ENCODE assay signal across 24 cellular contexts in genomic region chr1:47340227-47340626, GRCh38. TPM values are rescaled to one million over a fixed set of nuclear protein-coding genes. Genes with fewer than 3 reads are reported as not detected.
A peak's percentile ranks its signal among the peaks of the same experiment; 100 is the strongest.
DNase-seq lines count a peak whose midpoint lies in the region; ATAC-seq and TF ChIP-seq lines count a peak whose summit lies in the region.
"Had no signal": no experiment of that assay in that cellular context is flagged by ENCODE, and none has a peak within 500 bp of the region (broad histone marks: within the 10 kb centered on the region; RNA-seq: fewer than 3 reads in every experiment).

No MANE protein-coding gene starts in this region.

- no peaks in the 10 kb centered on the region for H3K27me3 ChIP-seq in IMR-90 (ENCODE audit: control insufficient read depth, insufficient read depth, low read length)
- H3K27me3 ChIP-seq in fibroblast of lung (ENCODE audit: control insufficient read depth, insufficient read depth, low read length) = no peaks in the 10 kb centered on the region
- H3K27me3 ChIP-seq in neuronal stem cell (ENCODE audit: control insufficient read depth in 3 of 3, insufficient read depth in 3 of 3, low read depth in 1 of 3, low read length in 3 of 3) = no peaks in the 10 kb centered on the region
- H3K27me3 ChIP-seq: SJCRH30, suprapubic skin, upper lobe of right lung had no signal

- H3K23ac ChIP-seq in IMR-90 (ENCODE audit: low read depth, low read length) = no peak overlapping the region
- H3K23ac ChIP-seq in neuronal stem cell (ENCODE audit: low read depth, low read length, poor library complexity) = no peak overlapping the region

- H2BK120ac ChIP-seq in IMR-90 (ENCODE audit: low read depth, low read length) = no peak overlapping the region
- no peak overlapping the region for H2BK120ac ChIP-seq in neuronal stem cell (ENCODE audit: low read depth, low read length)

- H2BK20ac ChIP-seq in IMR-90 (ENCODE audit: low read depth, low read length) = no peak overlapping the region

- DNase-seq in AG08396 (ENCODE audit: low spot score) = peak; percentile 15
- peak; percentile 80 for DNase-seq in IMR-90
- peak; percentile 6 to 75 for DNase-seq in fibroblast of lung (ENCODE audit: low read depth in 2 of 2)
- DNase-seq in neural crest cell (ENCODE audit: low read depth, low spot score) = no peak
- no peak for DNase-seq in neuronal stem cell (ENCODE audit: low spot score)
- DNase-seq in cerebellar cortex (ENCODE audit: low spot score) = no peak
- DNase-seq in natural killer cell = no peak
- DNase-seq: activated CD4-positive, alpha-beta T cell treated with anti-CD3 and anti-CD28 coated beads, Interleukin-2, amount 10 ng/mL, durations not matched to agents 7 days and 5 days; activated effector memory CD4-positive, alpha-beta T cell treated with Interleukin-2 at 50 U/mL for 16 hours; CD8-positive, alpha-beta T cell; islet precursor cell; Karpas-422; left ventricle myocardium inferior; NCI-H1436 treated with DMSO at 0.1 percent for 48 hours; NCI-H510A; nucleus accumbens; SJCRH30; stimulated activated CD4-positive, alpha-beta T cell treated with anti-CD3 and anti-CD28 coated beads, Interleukin-15, amount 100 ng/mL, for 24 hours; stimulated activated CD4-positive, alpha-beta T cell treated with anti-CD3 and anti-CD28 coated beads, Interleukin-4, amount 100 ng/mL, for 4 hours had no signal

- dilution Hi-C loops in IMR-90 (cut with HindIII; ENCODE audit: low sequenced_read_pairs, unreplicated experiment) = no loop called here

- H3K9me1 ChIP-seq in IMR-90 (ENCODE audit: insufficient read depth, low read length) = peaks cover 6% of the 10 kb centered on the region; the same call in 1 of the 2 replicates

- no peak for TF ChIP-seq RAD21 in IMR-90 (IDR thresholded peaks at IDR 0.05; ENCODE audit: low read length)

- H3K9me3 Mint-ChIP-seq in neural crest cell = no peaks in the 10 kb centered on the region
- no peaks in the 10 kb centered on the region for H3K9me3 Mint-ChIP-seq in natural killer cell
- H3K9me3 Mint-ChIP-seq: activated CD4-positive, alpha-beta T cell treated with anti-CD3 and anti-CD28 coated beads, Interleukin-2, amount 10 ng/mL, durations not matched to agents 7 days and 5 days; activated naive CD4-positive, alpha-beta T cell treated with anti-CD3 and anti-CD28 coated beads, Interleukin-2, amount 50 U/mL, for 72 hours; CD8-positive, alpha-beta T cell had no signal

- H2BK5ac ChIP-seq in IMR-90 (ENCODE audit: low read depth, low read length, poor library complexity, severe bottlenecking) = no peak overlapping the region
- H2BK5ac ChIP-seq in neuronal stem cell (ENCODE audit: low read length) = no peak overlapping the region

- no peak for TF ChIP-seq CTCF in IMR-90 (conservative IDR thresholded peaks at IDR 0.05; ENCODE audit: low read depth, low read length)
- TF ChIP-seq CTCF in fibroblast of lung (conservative IDR thresholded peaks at IDR 0.05 in 1 of 2, IDR thresholded peaks at IDR 0.05 in 1 of 2; ENCODE audit: low read depth in 1 of 2, low read length in 2 of 2) = no peak
- no peak for TF ChIP-seq CTCF in neural crest cell (conservative IDR thresholded peaks at IDR 0.05)
- TF ChIP-seq CTCF in natural killer cell (IDR thresholded peaks at IDR 0.05) = no peak

- no peak overlapping the region for H3K9ac ChIP-seq in IMR-90 (ENCODE audit: low read depth, low read length)
- no peak overlapping the region for H3K9ac ChIP-seq in fibroblast of lung (ENCODE audit: insufficient read depth, low read length)
- no peak overlapping the region for H3K9ac ChIP-seq in neuronal stem cell (ENCODE audit: low read depth, low read length, poor library complexity)

- H3K4me3 ChIP-seq in IMR-90 (ENCODE audit: insufficient read depth, low read depth, low read length) (no peak overlapping the region), fibroblast of lung (replicated peaks in 1 of 4; ENCODE audit: control extremely low read depth in 1 of 4, insufficient read depth in 1 of 4, low read depth in 3 of 4, low read length in 4 of 4) (no peak overlapping the region), neuronal stem cell (ENCODE audit: low read length in 2 of 2) (no peak overlapping the region)
- H3K4me3 ChIP-seq: left ventricle myocardium inferior, SJCRH30, suprapubic skin, upper lobe of right lung had no signal

- H3K4me1 ChIP-seq in IMR-90 (ENCODE audit: control insufficient read depth, insufficient read depth, low read length) = 0 out of 2 replicates have a peak, but pooled peaks cover 2% of the 10 kb centered on the region
- no peaks in the 10 kb centered on the region for H3K4me1 ChIP-seq in fibroblast of lung (ENCODE audit: control insufficient read depth, extremely low read depth, insufficient read depth, low read length)
- H3K4me1 ChIP-seq in neuronal stem cell (ENCODE audit: control insufficient read depth in 2 of 2, insufficient read depth in 1 of 2, low read depth in 1 of 2, low read length in 2 of 2) = no peaks in the 10 kb centered on the region

- H3K14ac ChIP-seq in IMR-90 (replicated peaks; ENCODE audit: low read depth, low read length) (no peak overlapping the region), neuronal stem cell (ENCODE audit: low read length) (no peak overlapping the region)

- H2AK5ac ChIP-seq in IMR-90 (ENCODE audit: low read depth, low read length) (no peak overlapping the region), neuronal stem cell (ENCODE audit: low read depth, low read length) (no peak overlapping the region)

- H4K20me1 ChIP-seq in IMR-90 (ENCODE audit: insufficient read depth, low read length) (peaks cover 18% of the 10 kb centered on the region), fibroblast of lung (ENCODE audit: control insufficient read depth, extremely low read depth, insufficient read depth, low read length) (no peaks in the 10 kb centered on the region)

- H2AFZ ChIP-seq in IMR-90 (replicated peaks; ENCODE audit: low read length, poor library complexity) (no peak overlapping the region), fibroblast of lung (ENCODE audit: low read length) (no peak overlapping the region), neuronal stem cell (ENCODE audit: low read length) (no peak overlapping the region)

- H3K4me3 Mint-ChIP-seq in neural crest cell (peak overlapping the region; percentile 29), natural killer cell (no peak overlapping the region)
- H3K4me3 Mint-ChIP-seq: activated CD4-positive, alpha-beta T cell treated with anti-CD3 and anti-CD28 coated beads, Interleukin-2, amount 10 ng/mL, durations not matched to agents 7 days and 5 days; B cell; CD8-positive, alpha-beta T cell had no signal

- intact Hi-C loops in IMR-90 (cut with micrococcal nuclease) = no loop called here
- intact Hi-C loops in natural killer cell (cut with micrococcal nuclease) = no loop called here

- CTCF ChIA-PET in IMR-90 (lab: Yijun Ruan, JAX) = interaction anchor here (0.7 kb wide), 1 partner anchor 90 kb away, joined by 5 read pairs; no protein-coding TSS in a partner anchor

- in situ Hi-C loops in IMR-90 (cut with MboI; ENCODE audit: low sequenced_read_pairs) = no loop called here

- no peak overlapping the region for H4K5ac ChIP-seq in IMR-90 (ENCODE audit: low read depth, low read length)

- H3K27me3 Mint-ChIP-seq in neural crest cell (ENCODE audit: low read depth) (no peaks in the 10 kb centered on the region), natural killer cell (ENCODE audit: low read depth in 2 of 2) (no peaks in the 10 kb centered on the region)
- H3K27me3 Mint-ChIP-seq: activated CD4-positive, alpha-beta T cell treated with anti-CD3 and anti-CD28 coated beads, Interleukin-2, amount 10 ng/mL, durations not matched to agents 7 days and 5 days; B cell had no signal

- H3K4me2 ChIP-seq in IMR-90 (ENCODE audit: low read depth, low read length) (no peak overlapping the region), fibroblast of lung (ENCODE audit: extremely low read depth, insufficient read depth, low read length) (no peak overlapping the region), neuronal stem cell (ENCODE audit: insufficient read depth, low read length, poor library complexity, severe bottlenecking) (no peak overlapping the region)

- no peak overlapping the region for H3K56ac ChIP-seq in IMR-90 (ENCODE audit: extremely low read depth, insufficient read depth, low read length)

- no peak overlapping the region for H2BK12ac ChIP-seq in neuronal stem cell (ENCODE audit: low read length)

- ATAC-seq in IMR-90 (ENCODE audit: low read depth) (peak; percentile 74), HG03520 (IDR thresholded peaks at IDR 0.05; ENCODE audit: unreplicated experiment) (no peak), natural killer cell (no peak)
- ATAC-seq: activated naive CD4-positive, alpha-beta T cell treated with anti-CD3 and anti-CD28 coated beads, Interleukin-2, amount 50 U/mL, for 72 hours; CD8-positive, alpha-beta T cell; upper lobe of right lung had no signal

- H3K79me2 ChIP-seq in fibroblast of lung (ENCODE audit: control insufficient read depth, insufficient read depth, low read length) = peaks cover 59% of the 10 kb centered on the region

- H3K27ac Mint-ChIP-seq in neural crest cell (ENCODE audit: unreplicated experiment) (no peak overlapping the region), natural killer cell (peak overlapping the region in 1 of 2 donors; percentile 22)
- H3K27ac Mint-ChIP-seq: activated CD4-positive, alpha-beta T cell treated with anti-CD3 and anti-CD28 coated beads, Interleukin-2, amount 10 ng/mL, durations not matched to agents 7 days and 5 days; B cell; CD8-positive, alpha-beta T cell had no signal

- peaks cover 2% of the 10 kb centered on the region for H3K36me3 ChIP-seq in IMR-90 (ENCODE audit: control insufficient read depth, insufficient read depth, low read length)
- H3K36me3 ChIP-seq in fibroblast of lung (ENCODE audit: control insufficient read depth, insufficient read depth, low read length) = no peaks in the 10 kb centered on the region
- peaks cover 2 to 30% of the 10 kb centered on the region in 2 donors for H3K36me3 ChIP-seq in neuronal stem cell (replicated peaks in 1 of 2; ENCODE audit: control insufficient read depth in 2 of 2, insufficient read depth in 2 of 2, low read length in 2 of 2)
- H3K36me3 ChIP-seq: suprapubic skin had no signal

- H3K36me3 Mint-ChIP-seq in neural crest cell (ENCODE audit: low read depth) (peaks cover 6% of the 10 kb centered on the region), natural killer cell (no peaks in the 10 kb centered on the region)

- no peak overlapping the region for H2BK15ac ChIP-seq in IMR-90 (ENCODE audit: low read depth, low read length)
- no peak overlapping the region for H2BK15ac ChIP-seq in neuronal stem cell (ENCODE audit: low read length)

- H3K18ac ChIP-seq in IMR-90 (ENCODE audit: low read depth, low read length) (no peak overlapping the region), neuronal stem cell (ENCODE audit: low read length) (no peak overlapping the region)

- H4K8ac ChIP-seq in IMR-90 (ENCODE audit: low read depth in 2 of 2, low read length in 2 of 2) (no peak overlapping the region), neuronal stem cell (ENCODE audit: low read depth, low read length) (no peak overlapping the region)

- H4K91ac ChIP-seq in IMR-90 (ENCODE audit: insufficient read depth, low read depth, low read length) (no peak overlapping the region), neuronal stem cell (ENCODE audit: low read depth, low read length, poor library complexity) (no peak overlapping the region)

- H3K4me1 Mint-ChIP-seq in neural crest cell (peaks cover 15% of the 10 kb centered on the region), natural killer cell (peaks cover 11 to 16% of the 10 kb centered on the region in 2 donors)

- no peaks in the 10 kb centered on the region for H3K9me3 ChIP-seq in IMR-90 (ENCODE audit: control insufficient read depth, insufficient read depth, low read length)
- H3K9me3 ChIP-seq in fibroblast of lung (ENCODE audit: control insufficient read depth, insufficient read depth, low read depth, low read length) = no peaks in the 10 kb centered on the region
- H3K9me3 ChIP-seq in neuronal stem cell (replicated peaks in 1 of 2; ENCODE audit: control insufficient read depth in 2 of 2, insufficient read depth in 1 of 2, low read depth in 1 of 2, low read length in 2 of 2) = no peaks in the 10 kb centered on the region
- H3K9me3 ChIP-seq: left ventricle myocardium inferior, SJCRH30, suprapubic skin, upper lobe of right lung had no signal

- POLR2A ChIA-PET in IMR-90 (lab: Charles Lee; ENCODE audit: unreplicated experiment) = interaction anchor here (0.6 to 1.0 kb wide), 2 partner anchors 8 to 98 kb away, joined by 3 to 6 read pairs; partner anchors contain the start of gene FOXD2

- WGBS in IMR-90 (ENCODE audit: extremely low coverage in 2 of 2, insufficient read length in 1 of 2), 2 experiments = no CpG with 5 or more reads among the region's 4 CpGs
- no CpG with 5 or more reads among the region's 4 CpGs for WGBS in neuronal stem cell (ENCODE audit: extremely low coverage in 2 of 2, insufficient read length in 2 of 2, insufficient replicate concordance in 1 of 2), 2 donors

- H3K27ac ChIP-seq in IMR-90 (ENCODE audit: insufficient read depth, low read length) (no peak overlapping the region), fibroblast of lung (ENCODE audit: insufficient read depth, low read length) (no peak overlapping the region), neuronal stem cell (replicated peaks; ENCODE audit: low read length) (no peak overlapping the region)
- H3K27ac ChIP-seq: left ventricle myocardium inferior, SJCRH30, suprapubic skin, upper lobe of right lung had no signal

- H2AK9ac ChIP-seq in IMR-90 (replicated peaks; ENCODE audit: low read depth, low read length, poor library complexity) = no peak overlapping the region

- H3K4ac ChIP-seq in IMR-90 (ENCODE audit: low read depth, low read length) (no peak overlapping the region), neuronal stem cell (ENCODE audit: low read length) (no peak overlapping the region)

- peaks cover 6 to 38% of the 10 kb centered on the region in 2 experiments for H3K79me1 ChIP-seq in IMR-90 (ENCODE audit: low read depth in 1 of 2, low read length in 2 of 2)
- peaks cover 2% of the 10 kb centered on the region for H3K79me1 ChIP-seq in neuronal stem cell (ENCODE audit: low read depth, low read length)

- BruUV-seq in IMR-90 (replicated peaks; lab: Mats Ljungman, UMichigan) = no TSS peak

- no peak for TF ChIP-seq POLR2A in IMR-90 (IDR thresholded peaks at IDR 0.05; ENCODE audit: low read depth, low read length)

RNA-seq across cellular contexts. Expression of gene CMPK1, which starts 6.6 kb away (rescaled TPM):
- total RNA-seq in IMR-90 (2012; rRNA removed) = 23.1 and 75.3 TPM in 2 replicates
- polyA plus RNA-seq in IMR-90 (2012; rRNA removed) = 24.0 and 31.9 TPM in 2 replicates
- 9.1 and 14.8 TPM in 2 replicates for polyA plus RNA-seq in IMR-90 (2012; cell fraction: cytosol; rRNA removed)
- 5.9 and 9.6 TPM in 2 replicates for polyA plus RNA-seq in IMR-90 (2012; cell fraction: nucleus; rRNA removed; ENCODE audit: low replicate concordance)
- total RNA-seq in fibroblast of lung = 65.1 and 66.8 TPM in 2 replicates
- 63.7 and 87.4 TPM in 2 replicates for polyA plus RNA-seq in fibroblast of lung
- 62.9 and 82.8 TPM in 2 replicates for polyA plus RNA-seq in fibroblast of lung (2012)
- 1.0 and 2.9 TPM in 2 replicates for polyA minus RNA-seq in fibroblast of lung (ENCODE audit: low replicate concordance)
- 57.6 and 59.3 TPM in 2 replicates for total RNA-seq in neural crest cell
- 34.9 TPM for polyA plus RNA-seq in neuronal stem cell (2013, experiment 1 of 2)
- 36.5 TPM for polyA plus RNA-seq in neuronal stem cell (2013, experiment 2 of 2)
- 10 to 100 TPM; 70.6 to 76.1 (median 74.1) TPM for total RNA-seq in natural killer cell

RNA-seq across cellular contexts. Expression of gene STIL, which starts 26.3 kb away (rescaled TPM):
- 17.2 and 19.2 TPM in 2 replicates for total RNA-seq in IMR-90 (2012; rRNA removed)
- 5.8 and 6.8 TPM in 2 replicates for polyA plus RNA-seq in IMR-90 (2012; rRNA removed)
- polyA plus RNA-seq in IMR-90 (2012; cell fraction: cytosol; rRNA removed) = 1.5 and 3.8 TPM in 2 replicates
- 1.8 and 7.2 TPM in 2 replicates for polyA plus RNA-seq in IMR-90 (2012; cell fraction: nucleus; rRNA removed; ENCODE audit: low replicate concordance)
- 3.1 and 5.8 TPM in 2 replicates for total RNA-seq in fibroblast of lung
- 6.2 and 17.1 TPM in 2 replicates for polyA plus RNA-seq in fibroblast of lung
- 2.6 and 7.3 TPM in 2 replicates for polyA plus RNA-seq in fibroblast of lung (2012)
- 3.1 and 6.0 TPM in 2 replicates for polyA minus RNA-seq in fibroblast of lung (ENCODE audit: low replicate concordance)
- total RNA-seq in neural crest cell = 27.0 and 27.8 TPM in 2 replicates
- polyA plus RNA-seq in neuronal stem cell (2013, experiment 1 of 2) = 16.6 TPM
- polyA plus RNA-seq in neuronal stem cell (2013, experiment 2 of 2) = 16.8 TPM
- 1 to 10 TPM; 2.1 to 2.9 (median 2.4) TPM for total RNA-seq in natural killer cell

Comparison
In these comparisons a context has a peak if more than half of its experiments do, and no peak if none do; other contexts are left out.
1. DNase-seq: peak in AG08396 (single experiment), IMR-90 (single experiment) and fibroblast of lung (2 of 2); none in neural crest cell (single experiment), neuronal stem cell (single experiment), cerebellar cortex (single experiment) and natural killer cell (single experiment).